ENCODE assay signal across 17 cellular contexts in the genomic region with DNA sequence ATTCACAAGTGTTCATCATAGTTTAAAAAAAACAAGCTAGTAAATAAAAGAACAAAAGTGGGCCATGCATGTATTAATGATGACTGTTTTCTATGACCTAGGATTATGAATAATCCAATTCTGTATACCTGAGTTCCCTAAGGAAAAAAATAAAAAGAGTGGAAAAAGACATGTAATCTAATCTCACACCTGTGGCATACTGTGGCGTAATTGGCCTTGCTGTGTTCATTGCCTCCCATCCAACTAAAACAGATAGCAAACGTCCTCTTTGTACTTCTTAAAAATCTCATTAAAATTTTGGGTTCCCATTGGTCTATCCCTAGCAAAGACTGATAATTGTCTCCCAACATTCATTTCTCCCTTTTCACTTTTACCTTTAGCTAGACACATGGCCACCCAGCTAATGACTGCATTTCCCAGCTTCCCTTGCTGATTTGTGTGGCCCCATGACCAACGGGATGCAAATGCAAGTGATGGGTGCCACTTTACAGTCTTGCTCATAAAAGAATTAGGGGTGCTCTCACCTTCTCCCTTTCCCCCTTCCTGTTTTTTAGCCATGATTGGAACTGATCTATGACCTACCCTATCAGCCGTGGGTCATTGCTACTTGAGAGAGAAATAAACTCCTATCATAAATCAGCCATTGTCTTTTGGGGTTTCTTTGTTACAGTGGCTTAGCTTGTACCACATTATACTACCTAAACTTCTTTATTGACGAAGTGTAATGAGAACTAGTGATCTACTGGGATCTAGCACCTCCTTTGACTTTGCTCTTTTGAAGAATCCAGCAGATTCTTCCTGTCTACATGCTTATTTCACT. TPM values are rescaled to one million over a fixed set of nuclear protein-coding genes. Genes with fewer than 3 reads are reported as not detected.
DNase-seq lines count a peak whose midpoint lies in the region; ATAC-seq and TF ChIP-seq lines count a peak whose summit lies in the region.
"Had no signal": no experiment of that assay in that cellular context is flagged by ENCODE, and none has a peak within 500 bp of the region (broad histone marks: within the 10 kb centered on the region; RNA-seq: fewer than 3 reads in every experiment).

No MANE protein-coding gene starts in this region.

- TF ChIP-seq CTCF in HEK293 (tag by site-specific recombination; IDR thresholded peaks at IDR 0.05), result no peak
- TF ChIP-seq CTCF in WTC11 (IDR thresholded peaks at IDR 0.05), result no peak
- no peak for TF ChIP-seq CTCF in nephron progenitor cell (IDR thresholded peaks at IDR 0.05)
- TF ChIP-seq CTCF in vagina (IDR thresholded peaks at IDR 0.05), result no peak

- TF ChIP-seq POLR2A in vagina (IDR thresholded peaks at IDR 0.05), result no peak

- peaks cover 24% of the 10 kb centered on the region for H3K4me1 Mint-ChIP-seq in activated CD8-positive, alpha-beta memory T cell treated with anti-CD3 and anti-CD28 coated beads, Interleukin-2, amount 10 ng/mL, durations not matched to agents 7 days and 5 days
- peaks cover 19% of the 10 kb centered on the region for H3K4me1 Mint-ChIP-seq in WTC11
- H3K4me1 Mint-ChIP-seq in nephron progenitor cell, result peaks cover 22% of the 10 kb centered on the region

- H3K27ac Mint-ChIP-seq in activated CD8-positive, alpha-beta memory T cell treated with anti-CD3 and anti-CD28 coated beads, Interleukin-2, amount 10 ng/mL, durations not matched to agents 7 days and 5 days, result no peak overlapping the region
- no peak overlapping the region for H3K27ac Mint-ChIP-seq in WTC11
- peak overlapping the region; percentile 7 for H3K27ac Mint-ChIP-seq in nephron progenitor cell

- POLR2A ChIA-PET in HEK293 (lab: Yijun Ruan, JAX) (interaction anchor here (1.1 to 1.3 kb wide), 2 partner anchors 32 to 239 kb away, joined by 3 to 5 read pairs; a partner anchor contains a TSS), WTC11 (lab: Charles Lee) (interaction anchor here (0.6 kb wide), 1 partner anchor 41 kb away, joined by 9 read pairs; no protein-coding TSS in a partner anchor)

- H3K27me3 ChIP-seq in vagina, result no peaks in the 10 kb centered on the region
- H3K27me3 ChIP-seq: BLaER1, SJCRH30 had no signal

- H3K36me3 Mint-ChIP-seq in activated CD8-positive, alpha-beta memory T cell treated with anti-CD3 and anti-CD28 coated beads, Interleukin-2, amount 10 ng/mL, durations not matched to agents 7 days and 5 days, result no peaks in the 10 kb centered on the region
- H3K36me3 Mint-ChIP-seq in WTC11 (no peaks in the 10 kb centered on the region; the same call in 1 of the 2 replicates), nephron progenitor cell (ENCODE audit: low read depth) (no peaks in the 10 kb centered on the region)
- H3K36me3 Mint-ChIP-seq: CD4-positive, alpha-beta memory T cell had no signal

- CTCF ChIA-PET in activated CD8-positive, alpha-beta memory T cell treated with anti-CD3 and anti-CD28 coated beads, Interleukin-2, amount 10 ng/mL, durations not matched to agents 7 days and 5 days (lab: Charles Lee), result interaction anchor here (0.6 to 6.4 kb wide), 3 partner anchors 77 to 206 kb away, joined by 3 to 38 read pairs (median 3); no protein-coding TSS in a partner anchor
- CTCF ChIA-PET in HEK293 (lab: Yijun Ruan, JAX) (interaction anchor here (0.6 to 1.6 kb wide), 5 partner anchors 10 to 32 kb away, joined by 3 to 8 read pairs (median 3); a partner anchor contains a TSS), WTC11 (lab: Charles Lee) (interaction anchor here (0.6 to 1.6 kb wide), 3 partner anchors 15 to 196 kb away, joined by 3 to 5 read pairs (median 4); no protein-coding TSS in a partner anchor)

- no peak overlapping the region for H3K4me3 Mint-ChIP-seq in activated CD8-positive, alpha-beta memory T cell treated with anti-CD3 and anti-CD28 coated beads, Interleukin-2, amount 10 ng/mL, durations not matched to agents 7 days and 5 days
- H3K4me3 Mint-ChIP-seq in WTC11 (no peak overlapping the region), nephron progenitor cell (no peak overlapping the region)
- H3K4me3 Mint-ChIP-seq: CD4-positive, alpha-beta memory T cell had no signal

- intact Hi-C loops in vagina (cut with DNase I), result no loop called here

- H3K9me3 ChIP-seq in HEK293 (ENCODE audit: control insufficient read depth, insufficient read depth, low read depth, low read length) (no peaks in the 10 kb centered on the region), vagina (no peaks in the 10 kb centered on the region)
- H3K9me3 ChIP-seq: BLaER1, SJCRH30 had no signal

- no peaks in the 10 kb centered on the region for H3K27me3 Mint-ChIP-seq in activated CD8-positive, alpha-beta memory T cell treated with anti-CD3 and anti-CD28 coated beads, Interleukin-2, amount 10 ng/mL, durations not matched to agents 7 days and 5 days
- H3K27me3 Mint-ChIP-seq in WTC11 (ENCODE audit: low read depth) (no peaks in the 10 kb centered on the region), nephron progenitor cell (ENCODE audit: low read depth, poor library complexity) (peaks cover 2% of the 10 kb centered on the region)

- peaks cover 6% of the 10 kb centered on the region for H3K4me1 ChIP-seq in HEK293 (ENCODE audit: control insufficient read depth, insufficient read depth, low read length)
- H3K4me1 ChIP-seq in vagina, result peaks cover 13% of the 10 kb centered on the region

- peak; percentile 45 for DNase-seq in activated CD8-positive, alpha-beta memory T cell treated with anti-CD3 and anti-CD28 coated beads for 24 hours
- DNase-seq in activated CD8-positive, alpha-beta memory T cell treated with anti-CD3 and anti-CD28 coated beads, Interleukin-2, amount 10 ng/mL, durations not matched to agents 7 days and 5 days, result no peak
- no peak for DNase-seq in WTC11 (ENCODE audit: low spot score)
- DNase-seq in nephron progenitor cell, result no peak
- DNase-seq in NCI-H69 (lab: John Stamatoyannopoulos, UW), result no peak
- no peak for DNase-seq in vagina (ENCODE audit: extremely low spot score in 2 of 2)
- DNase-seq: CD4-positive, alpha-beta memory T cell; DMS153; GF-D8; KG1; MV-4-11; NCI-H2029; NCI-H510A; SJCRH30 had no signal

- ATAC-seq in activated CD8-positive, alpha-beta memory T cell treated with anti-CD3 and anti-CD28 coated beads, Interleukin-2, amount 10 ng/mL, durations not matched to agents 7 days and 5 days, result no peak
- no peak for ATAC-seq in WTC11
- ATAC-seq: Panc1 had no signal

- no peaks in the 10 kb centered on the region for H3K36me3 ChIP-seq in HEK293 (ENCODE audit: control insufficient read depth in 2 of 2, insufficient read depth in 1 of 2, low read length in 2 of 2)
- no peaks in the 10 kb centered on the region for H3K36me3 ChIP-seq in vagina
- H3K36me3 ChIP-seq: BLaER1, SJCRH30 had no signal

- H3K27ac ChIP-seq in HEK293 (ENCODE audit: extremely low read depth, low read depth, low read length), result no peak overlapping the region
- H3K27ac ChIP-seq in vagina, result no peak overlapping the region
- H3K27ac ChIP-seq: BLaER1, SJCRH30 had no signal

- no peak overlapping the region for H3K4me3 ChIP-seq in HEK293 (ENCODE audit: low read depth, low read length)
- no peak overlapping the region for H3K4me3 ChIP-seq in vagina
- H3K4me3 ChIP-seq: BLaER1, SJCRH30 had no signal

- H3K9me3 Mint-ChIP-seq in activated CD8-positive, alpha-beta memory T cell treated with anti-CD3 and anti-CD28 coated beads, Interleukin-2, amount 10 ng/mL, durations not matched to agents 7 days and 5 days (ENCODE audit: low read depth), result no peaks in the 10 kb centered on the region
- H3K9me3 Mint-ChIP-seq in WTC11, result no peaks in the 10 kb centered on the region
- H3K9me3 Mint-ChIP-seq in nephron progenitor cell, result peaks cover 4% of the 10 kb centered on the region
- H3K9me3 Mint-ChIP-seq: CD4-positive, alpha-beta memory T cell had no signal

TF ChIP-seq in HEK293, 187 proteins besides CTCF, POLR2A, EP300 and RAD21:
- TF ChIP-seq SCRT2 (tag by site-specific recombination; IDR thresholded peaks at IDR 0.05) (peak; percentile 84), ZNF140 (tag by site-specific recombination; IDR thresholded peaks at IDR 0.05) (no peak), PRDM1 (tag by site-specific recombination; IDR thresholded peaks at IDR 0.05) (peak; percentile 58), SCRT1 (tag by site-specific recombination; IDR thresholded peaks at IDR 0.05; ENCODE audit: borderline replicate concordance) (peak; percentile 62), ZNF544 (tag by site-specific recombination; IDR thresholded peaks at IDR 0.05) (no peak)

TF ChIP-seq in WTC11, 78 proteins besides CTCF, POLR2A, EP300 and RAD21 (continues in another document):
- TF ChIP-seq, protein P1, sequence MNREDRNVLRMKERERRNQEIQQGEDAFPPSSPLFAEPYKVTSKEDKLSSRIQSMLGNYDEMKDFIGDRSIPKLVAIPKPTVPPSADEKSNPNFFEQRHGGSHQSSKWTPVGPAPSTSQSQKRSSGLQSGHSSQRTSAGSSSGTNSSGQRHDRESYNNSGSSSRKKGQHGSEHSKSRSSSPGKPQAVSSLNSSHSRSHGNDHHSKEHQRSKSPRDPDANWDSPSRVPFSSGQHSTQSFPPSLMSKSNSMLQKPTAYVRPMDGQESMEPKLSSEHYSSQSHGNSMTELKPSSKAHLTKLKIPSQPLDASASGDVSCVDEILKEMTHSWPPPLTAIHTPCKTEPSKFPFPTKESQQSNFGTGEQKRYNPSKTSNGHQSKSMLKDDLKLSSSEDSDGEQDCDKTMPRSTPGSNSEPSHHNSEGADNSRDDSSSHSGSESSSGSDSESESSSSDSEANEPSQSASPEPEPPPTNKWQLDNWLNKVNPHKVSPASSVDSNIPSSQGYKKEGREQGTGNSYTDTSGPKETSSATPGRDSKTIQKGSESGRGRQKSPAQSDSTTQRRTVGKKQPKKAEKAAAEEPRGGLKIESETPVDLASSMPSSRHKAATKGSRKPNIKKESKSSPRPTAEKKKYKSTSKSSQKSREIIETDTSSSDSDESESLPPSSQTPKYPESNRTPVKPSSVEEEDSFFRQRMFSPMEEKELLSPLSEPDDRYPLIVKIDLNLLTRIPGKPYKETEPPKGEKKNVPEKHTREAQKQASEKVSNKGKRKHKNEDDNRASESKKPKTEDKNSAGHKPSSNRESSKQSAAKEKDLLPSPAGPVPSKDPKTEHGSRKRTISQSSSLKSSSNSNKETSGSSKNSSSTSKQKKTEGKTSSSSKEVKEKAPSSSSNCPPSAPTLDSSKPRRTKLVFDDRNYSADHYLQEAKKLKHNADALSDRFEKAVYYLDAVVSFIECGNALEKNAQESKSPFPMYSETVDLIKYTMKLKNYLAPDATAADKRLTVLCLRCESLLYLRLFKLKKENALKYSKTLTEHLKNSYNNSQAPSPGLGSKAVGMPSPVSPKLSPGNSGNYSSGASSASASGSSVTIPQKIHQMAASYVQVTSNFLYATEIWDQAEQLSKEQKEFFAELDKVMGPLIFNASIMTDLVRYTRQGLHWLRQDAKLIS (CRISPR knock-in tag; IDR thresholded peaks at IDR 0.05; ENCODE audit: borderline replicate concordance), result no peak

RNA-seq across cellular contexts. Expression of a gene that starts 32.0 kb away (rescaled TPM):
- total RNA-seq in activated CD8-positive, alpha-beta memory T cell treated with anti-CD3 and anti-CD28 coated beads, Interleukin-2, amount 10 ng/mL, durations not matched to agents 7 days and 5 days, result 10 to 100 TPM; 17.3 to 17.9 TPM
- 16.4 to 18.7 TPM (median 16.7 TPM) in 3 replicates for total RNA-seq in WTC11 (2021)
- 12.5 TPM for total RNA-seq in vagina

RNA-seq across cellular contexts. Expression of a gene that starts 32.4 kb away (rescaled TPM):
- 1 to 10 TPM; 2.7 to 5.7 TPM for total RNA-seq in activated CD8-positive, alpha-beta memory T cell treated with anti-CD3 and anti-CD28 coated beads, Interleukin-2, amount 10 ng/mL, durations not matched to agents 7 days and 5 days
- 0.55 to 0.99 TPM (median 0.61 TPM) in 3 replicates for total RNA-seq in WTC11 (2021)
- total RNA-seq in vagina, result not detected

RNA-seq across cellular contexts. Expression of a gene that starts 55.6 kb away (rescaled TPM):
- total RNA-seq in activated CD8-positive, alpha-beta memory T cell treated with anti-CD3 and anti-CD28 coated beads, Interleukin-2, amount 10 ng/mL, durations not matched to agents 7 days and 5 days, result 100 to 1,000 TPM; 361 to 464 TPM
- total RNA-seq in WTC11 (2021), result 64.7 to 81.2 TPM (median 78.1 TPM) in 3 replicates
- total RNA-seq in vagina, result 74.2 TPM
